ENCODE assay signal across 1 cellular context in genomic region chr3:130395916-130396315, GRCh38.
TF ChIP-seq lines count a peak whose summit lies in the region.

No MANE protein-coding gene starts in this region.

TF ChIP-seq in GM23338, 12 proteins besides CTCF, POLR2A, EP300 and RAD21 (continued from another document):
- TF ChIP-seq ZNF462 (CRISPR knock-in tag; IDR thresholded peaks at IDR 0.05), result peak; percentile 51
TF ChIP-seq in GM23338: peak in this region for 1.
